ENCODE assay signal across 10 cellular contexts in genomic region chr3:114242947-114243346, GRCh38. TPM values are rescaled to one million over a fixed set of nuclear protein-coding genes. Genes with fewer than 3 reads are reported as not detected.
DNase-seq lines count a peak whose midpoint lies in the region; ATAC-seq lines count a peak whose summit lies in the region.
"Had no signal": no experiment of that assay in that cellular context is flagged by ENCODE, and none has a peak within 500 bp of the region (broad histone marks: within the 10 kb centered on the region; RNA-seq: fewer than 3 reads in every experiment).

No MANE protein-coding gene starts in this region.

- H2BK5ac ChIP-seq in mesenchymal stem cell (ENCODE audit: low read depth, low read length, poor library complexity, severe bottlenecking): no peak overlapping the region

- no peaks in the 10 kb centered on the region for H3K36me3 ChIP-seq in mesenchymal stem cell (ENCODE audit: control insufficient read depth in 1 of 2, insufficient read depth in 2 of 2, low read depth in 1 of 2, low read length in 2 of 2)

- H2AFZ ChIP-seq in mesenchymal stem cell (ENCODE audit: low read depth, low read length): no peak overlapping the region

- H3K4me1 ChIP-seq in mesenchymal stem cell (ENCODE audit: control insufficient read depth, insufficient read depth, low read depth, low read length): no peaks in the 10 kb centered on the region

- no peak overlapping the region for H4K8ac ChIP-seq in mesenchymal stem cell (ENCODE audit: low read length)

- H2BK15ac ChIP-seq in mesenchymal stem cell (ENCODE audit: low read depth, poor library complexity, severe bottlenecking): no peak overlapping the region

- no peak overlapping the region for H3K27ac ChIP-seq in mesenchymal stem cell (ENCODE audit: low read length, poor library complexity, severe bottlenecking)

- DNase-seq in cerebellar nuclear complex (lab: John Stamatoyannopoulos, UW): no peak
- DNase-seq in mesenchymal stem cell: no peak
- no peak for DNase-seq in NCI-H345 treated with DMSO at 0.1 percent for 48 hours (lab: John Stamatoyannopoulos, UW; ENCODE audit: unreplicated experiment)
- no peak for DNase-seq in NCI-H1105 (lab: John Stamatoyannopoulos, UW)
- DNase-seq: Kasumi-1, NCI-H510A treated with DMSO at 0.1 percent for 48 hours had no signal

- H3K4me2 ChIP-seq in mesenchymal stem cell (ENCODE audit: low read length, poor library complexity, severe bottlenecking): no peak overlapping the region

- ATAC-seq in GM18498 (IDR thresholded peaks at IDR 0.05; ENCODE audit: unreplicated experiment): peak; percentile 96
- ATAC-seq in GM19328 (IDR thresholded peaks at IDR 0.05; ENCODE audit: unreplicated experiment): peak; percentile 82
- ATAC-seq in HG02840 (IDR thresholded peaks at IDR 0.05; ENCODE audit: low FRiP score, unreplicated experiment): peak; percentile 93
- ATAC-seq in HG03565 (IDR thresholded peaks at IDR 0.05; ENCODE audit: unreplicated experiment): peak; percentile 98

- H3K9me3 ChIP-seq in mesenchymal stem cell (ENCODE audit: control insufficient read depth, low read length): peaks cover 2% of the 10 kb centered on the region

- no peaks in the 10 kb centered on the region for H3K79me1 ChIP-seq in mesenchymal stem cell (replicated peaks; ENCODE audit: low read length, poor library complexity, severe bottlenecking)

- no peak overlapping the region for H3K18ac ChIP-seq in mesenchymal stem cell (ENCODE audit: low read depth in 1 of 2, low read length in 2 of 2)

- no peak overlapping the region for H2BK12ac ChIP-seq in mesenchymal stem cell (ENCODE audit: low read length in 2 of 2)

- no peak overlapping the region for H3K4me3 ChIP-seq in mesenchymal stem cell (ENCODE audit: insufficient read depth in 1 of 2, low read depth in 1 of 2, low read length in 2 of 2)

- no peak overlapping the region for H3K9ac ChIP-seq in mesenchymal stem cell (ENCODE audit: low read length)

- H3K4ac ChIP-seq in mesenchymal stem cell (ENCODE audit: low read depth in 1 of 2, low read length in 2 of 2): no peak overlapping the region

- no peak overlapping the region for H2AK5ac ChIP-seq in mesenchymal stem cell (ENCODE audit: low read length, severe bottlenecking)

- H4K91ac ChIP-seq in mesenchymal stem cell (ENCODE audit: low read length): no peak overlapping the region

- no peak overlapping the region for H3K14ac ChIP-seq in mesenchymal stem cell (ENCODE audit: low read length in 2 of 2)

- no peak overlapping the region for H3K23ac ChIP-seq in mesenchymal stem cell (ENCODE audit: low read length in 2 of 2)

- H3K27me3 ChIP-seq in mesenchymal stem cell (ENCODE audit: control insufficient read depth in 1 of 2, insufficient read depth in 1 of 2, low read length in 2 of 2): no peaks in the 10 kb centered on the region

- H2BK120ac ChIP-seq in mesenchymal stem cell (ENCODE audit: low read depth, low read length): no peak overlapping the region

RNA-seq across cellular contexts. Expression of gene ZNF80, which starts 5.6 kb away (rescaled TPM):
- polyA plus RNA-seq in mesenchymal stem cell (2013, experiment 1 of 2): not detected
- polyA plus RNA-seq in mesenchymal stem cell (2013, experiment 2 of 2): not detected

RNA-seq across cellular contexts. Expression of gene TIGIT, which starts 50.9 kb away (rescaled TPM):
- polyA plus RNA-seq in mesenchymal stem cell (2013, experiment 1 of 2): 0.07 TPM
- polyA plus RNA-seq in mesenchymal stem cell (2013, experiment 2 of 2): not detected
